9 cellular contexts compared by ENCODE assay signal in the genomic region with DNA sequence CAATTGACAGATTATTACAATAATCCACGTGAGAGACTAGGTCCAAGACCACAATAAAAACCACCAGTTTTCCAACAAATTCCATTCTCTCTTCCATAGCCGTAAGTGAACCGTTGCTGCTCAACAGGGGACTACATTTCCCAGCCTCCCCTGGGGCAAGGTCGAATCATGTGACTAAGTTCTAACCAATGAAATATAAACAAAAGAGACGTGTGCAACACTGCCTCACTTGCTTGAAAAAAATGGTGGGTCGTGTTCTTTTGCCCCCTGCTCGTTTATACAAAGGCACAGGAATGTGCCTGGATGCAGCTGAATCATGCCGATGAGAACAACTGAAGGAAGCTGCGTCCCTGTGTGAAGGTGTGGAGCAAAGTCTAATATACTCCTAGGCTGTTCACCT. TPM values are rescaled to one million over a fixed set of nuclear protein-coding genes. Genes with fewer than 3 reads are reported as not detected.
A peak's percentile ranks its signal among the peaks of the same experiment; 100 is the strongest.
DNase-seq lines count a peak whose midpoint lies in the region; ATAC-seq and TF ChIP-seq lines count a peak whose summit lies in the region.
"Had no signal": no experiment of that assay in that cellular context is flagged by ENCODE, and none has a peak within 500 bp of the region (broad histone marks: within the 10 kb centered on the region; RNA-seq: fewer than 3 reads in every experiment).

No MANE protein-coding gene starts in this region.

- POLR2A ChIA-PET in A673 (lab: Charles Lee; ENCODE audit: low non-redundant PET) (no interaction called here), WTC11 (lab: Charles Lee) (interaction anchor here (1.3 kb wide), 1 partner anchor 75 kb away, joined by 4 read pairs; no protein-coding TSS in a partner anchor)

- BruUV-seq in A673 (replicated peaks; lab: Mats Ljungman, UMichigan) = no TSS peak

- H3K4me1 Mint-ChIP-seq in WTC11 = peaks cover 45% of the 10 kb centered on the region
- H3K4me1 Mint-ChIP-seq in activated T-helper 17 cell treated with anti-CD3 and anti-CD28 coated beads, Interleukin-2, amount 50 U/mL, for 72 hours = no peaks in the 10 kb centered on the region

- H3K27me3 ChIP-seq in A673 (replicated peaks; ENCODE audit: insufficient read depth, low read depth, low read length, poor library complexity) (peaks cover 23% of the 10 kb centered on the region), HUES6 (ENCODE audit: control insufficient read depth, insufficient read depth, low read length) (no peaks in the 10 kb centered on the region), iPS DF 6.9 (ENCODE audit: control insufficient read depth, insufficient read depth, low read length) (no peaks in the 10 kb centered on the region)
- H3K27me3 ChIP-seq: neutrophil had no signal

- H3K27ac Mint-ChIP-seq in WTC11 = peak overlapping the region; percentile 60; the same call in 1 of the 2 replicates
- H3K27ac Mint-ChIP-seq in activated T-helper 17 cell treated with anti-CD3 and anti-CD28 coated beads, Interleukin-2, amount 50 U/mL, for 72 hours = no peak overlapping the region

- H3K27me3 Mint-ChIP-seq in WTC11 (ENCODE audit: low read depth) = no peaks in the 10 kb centered on the region; the same call in 1 of the 2 replicates
- H3K27me3 Mint-ChIP-seq in activated T-helper 17 cell treated with anti-CD3 and anti-CD28 coated beads, Interleukin-2, amount 50 U/mL, for 72 hours = peaks cover 8% of the 10 kb centered on the region

- no peaks in the 10 kb centered on the region for H3K4me1 ChIP-seq in A673 (ENCODE audit: insufficient read depth, low read length, poor library complexity, severe bottlenecking)
- peaks cover 15% of the 10 kb centered on the region for H3K4me1 ChIP-seq in HUES6 (ENCODE audit: control insufficient read depth, insufficient read depth, low read length)
- H3K4me1 ChIP-seq in iPS DF 6.9 (ENCODE audit: control insufficient read depth, insufficient read depth, low read length) = peaks cover 7% of the 10 kb centered on the region; the same call in 1 of the 2 replicates

- H3K4me3 Mint-ChIP-seq in WTC11 = peak overlapping the region; percentile 52
- H3K4me3 Mint-ChIP-seq in activated T-helper 17 cell treated with anti-CD3 and anti-CD28 coated beads, Interleukin-2, amount 50 U/mL, for 72 hours = no peak overlapping the region

- no peak overlapping the region for H3K9ac ChIP-seq in HUES6 (ENCODE audit: low read length)

- H3K9me3 ChIP-seq in A673 (ENCODE audit: low read depth, low read length, poor library complexity, severe bottlenecking) (no peaks in the 10 kb centered on the region), HUES6 (ENCODE audit: control insufficient read depth, insufficient read depth, low read depth, low read length) (no peaks in the 10 kb centered on the region), iPS DF 6.9 (ENCODE audit: control insufficient read depth, insufficient read depth, low read length) (no peaks in the 10 kb centered on the region)
- H3K9me3 ChIP-seq: neutrophil had no signal

- no peak for TF ChIP-seq CTCF in A673 (conservative IDR thresholded peaks at IDR 0.05; ENCODE audit: low read depth, low read length)
- TF ChIP-seq CTCF in WTC11 (IDR thresholded peaks at IDR 0.05) = no peak

- peak; percentile 88 for ATAC-seq in WTC11
- no peak for ATAC-seq in activated T-helper 17 cell treated with anti-CD3 and anti-CD28 coated beads, Interleukin-2, amount 50 U/mL, for 72 hours (replicated peaks)

- intact Hi-C loops in A673 (cut with micrococcal nuclease; ENCODE audit: unreplicated experiment) = no loop called here

- H3K4me3 ChIP-seq in A673 (ENCODE audit: low read depth, low read length, poor library complexity, severe bottlenecking) = no peak overlapping the region
- H3K4me3 ChIP-seq in HUES6 (ENCODE audit: low read depth, low read length) = peak overlapping the region; percentile 43
- no peak overlapping the region for H3K4me3 ChIP-seq in iPS DF 6.9 (ENCODE audit: low read length)

- no peak overlapping the region for H3K27ac ChIP-seq in A673 (ENCODE audit: low read depth, low read length, poor library complexity, severe bottlenecking)
- H3K27ac ChIP-seq in HUES6 (ENCODE audit: low read depth, low read length) = no peak overlapping the region
- H3K27ac ChIP-seq in iPS DF 6.9 (ENCODE audit: low read length) = no peak overlapping the region
- H3K27ac ChIP-seq: neutrophil had no signal

- H3K9me3 Mint-ChIP-seq in WTC11 = peaks cover 10% of the 10 kb centered on the region
- H3K9me3 Mint-ChIP-seq in activated T-helper 17 cell treated with anti-CD3 and anti-CD28 coated beads, Interleukin-2, amount 50 U/mL, for 72 hours = peaks cover 4% of the 10 kb centered on the region

- DNase-seq in A673 (ENCODE audit: low spot score) (peak; percentile 59), WTC11 (ENCODE audit: low spot score) (peak; percentile 78), iPS DF 6.9 (ENCODE audit: low read depth, low spot score) (peak; percentile 61), activated gamma-delta T cell (lab: John Stamatoyannopoulos, UW) (no peak), ureter (ENCODE audit: low spot score) (no peak), NCI-H1092 (lab: John Stamatoyannopoulos, UW) (no peak)

- CTCF ChIA-PET in A673 (lab: Charles Lee) = no interaction called here
- CTCF ChIA-PET in WTC11 (lab: Charles Lee) = interaction anchor here (0.6 to 1.0 kb wide), 5 partner anchors 29 to 248 kb away, joined by 3 to 7 read pairs (median 3); no protein-coding TSS in a partner anchor

- no peaks in the 10 kb centered on the region for H3K36me3 ChIP-seq in A673 (ENCODE audit: insufficient read depth, low read length, poor library complexity, severe bottlenecking)
- no peaks in the 10 kb centered on the region for H3K36me3 ChIP-seq in HUES6 (ENCODE audit: control insufficient read depth, insufficient read depth, low read length)
- no peaks in the 10 kb centered on the region for H3K36me3 ChIP-seq in iPS DF 6.9 (ENCODE audit: control insufficient read depth, insufficient read depth, low read length)
- H3K36me3 ChIP-seq: neutrophil had no signal

- no CpG with 5 or more reads among the region's 9 CpGs for WGBS in iPS DF 6.9 (ENCODE audit: insufficient coverage, insufficient read length)

- no peaks in the 10 kb centered on the region for H3K36me3 Mint-ChIP-seq in WTC11
- no peaks in the 10 kb centered on the region for H3K36me3 Mint-ChIP-seq in activated T-helper 17 cell treated with anti-CD3 and anti-CD28 coated beads, Interleukin-2, amount 50 U/mL, for 72 hours (ENCODE audit: low read depth)

TF ChIP-seq in WTC11, 78 proteins besides CTCF, POLR2A, EP300 and RAD21:
- TF ChIP-seq FOXK1 (CRISPR knock-in tag; IDR thresholded peaks at IDR 0.05) (0 out of 2 replicates have a peak, but pooled peaks have one; percentile 20), NFYB (CRISPR knock-in tag; conservative IDR thresholded peaks at IDR 0.05; ENCODE audit: low read depth) (peak; percentile 56)
- TF ChIP-seq, protein P1, sequence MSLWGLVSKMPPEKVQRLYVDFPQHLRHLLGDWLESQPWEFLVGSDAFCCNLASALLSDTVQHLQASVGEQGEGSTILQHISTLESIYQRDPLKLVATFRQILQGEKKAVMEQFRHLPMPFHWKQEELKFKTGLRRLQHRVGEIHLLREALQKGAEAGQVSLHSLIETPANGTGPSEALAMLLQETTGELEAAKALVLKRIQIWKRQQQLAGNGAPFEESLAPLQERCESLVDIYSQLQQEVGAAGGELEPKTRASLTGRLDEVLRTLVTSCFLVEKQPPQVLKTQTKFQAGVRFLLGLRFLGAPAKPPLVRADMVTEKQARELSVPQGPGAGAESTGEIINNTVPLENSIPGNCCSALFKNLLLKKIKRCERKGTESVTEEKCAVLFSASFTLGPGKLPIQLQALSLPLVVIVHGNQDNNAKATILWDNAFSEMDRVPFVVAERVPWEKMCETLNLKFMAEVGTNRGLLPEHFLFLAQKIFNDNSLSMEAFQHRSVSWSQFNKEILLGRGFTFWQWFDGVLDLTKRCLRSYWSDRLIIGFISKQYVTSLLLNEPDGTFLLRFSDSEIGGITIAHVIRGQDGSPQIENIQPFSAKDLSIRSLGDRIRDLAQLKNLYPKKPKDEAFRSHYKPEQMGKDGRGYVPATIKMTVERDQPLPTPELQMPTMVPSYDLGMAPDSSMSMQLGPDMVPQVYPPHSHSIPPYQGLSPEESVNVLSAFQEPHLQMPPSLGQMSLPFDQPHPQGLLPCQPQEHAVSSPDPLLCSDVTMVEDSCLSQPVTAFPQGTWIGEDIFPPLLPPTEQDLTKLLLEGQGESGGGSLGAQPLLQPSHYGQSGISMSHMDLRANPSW (CRISPR knock-in tag; conservative IDR thresholded peaks at IDR 0.05; ENCODE audit: low read depth) = no peak
- TF ChIP-seq, protein P2, sequence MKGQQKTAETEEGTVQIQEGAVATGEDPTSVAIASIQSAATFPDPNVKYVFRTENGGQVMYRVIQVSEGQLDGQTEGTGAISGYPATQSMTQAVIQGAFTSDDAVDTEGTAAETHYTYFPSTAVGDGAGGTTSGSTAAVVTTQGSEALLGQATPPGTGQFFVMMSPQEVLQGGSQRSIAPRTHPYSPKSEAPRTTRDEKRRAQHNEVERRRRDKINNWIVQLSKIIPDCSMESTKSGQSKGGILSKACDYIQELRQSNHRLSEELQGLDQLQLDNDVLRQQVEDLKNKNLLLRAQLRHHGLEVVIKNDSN (CRISPR knock-in tag; IDR thresholded peaks at IDR 0.05) = peak; percentile 95
- TF ChIP-seq, protein P3, sequence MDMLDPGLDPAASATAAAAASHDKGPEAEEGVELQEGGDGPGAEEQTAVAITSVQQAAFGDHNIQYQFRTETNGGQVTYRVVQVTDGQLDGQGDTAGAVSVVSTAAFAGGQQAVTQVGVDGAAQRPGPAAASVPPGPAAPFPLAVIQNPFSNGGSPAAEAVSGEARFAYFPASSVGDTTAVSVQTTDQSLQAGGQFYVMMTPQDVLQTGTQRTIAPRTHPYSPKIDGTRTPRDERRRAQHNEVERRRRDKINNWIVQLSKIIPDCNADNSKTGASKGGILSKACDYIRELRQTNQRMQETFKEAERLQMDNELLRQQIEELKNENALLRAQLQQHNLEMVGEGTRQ (CRISPR knock-in tag; IDR thresholded peaks at IDR 0.05) = peak; percentile 94
TF ChIP-seq in WTC11: peak in this region for 4.

RNA-seq across cellular contexts. Expression of a gene that starts 51.1 kb away (rescaled TPM):
- total RNA-seq in A673 (2021) = 0.13 and 0.42 TPM in 2 replicates
- total RNA-seq in WTC11 (2021) = 6.7 to 7.6 TPM (median 7.6 TPM) in 3 replicates
- total RNA-seq in activated T-helper 17 cell treated with anti-CD3 and anti-CD28 coated beads, Interleukin-2, amount 50 U/mL, for 72 hours = not detected
- total RNA-seq in ureter = 53.8 TPM

Comparison
In these comparisons a context has a peak if more than half of its experiments do, and no peak if none do; other contexts are left out.
1. DNase-seq: peak in A673 (single experiment), WTC11 (single experiment) and iPS DF 6.9 (single experiment); none in activated gamma-delta T cell (single experiment), ureter (single experiment) and NCI-H1092 (single experiment).